24 cellular contexts compared by ENCODE assay signal in the genomic region with DNA sequence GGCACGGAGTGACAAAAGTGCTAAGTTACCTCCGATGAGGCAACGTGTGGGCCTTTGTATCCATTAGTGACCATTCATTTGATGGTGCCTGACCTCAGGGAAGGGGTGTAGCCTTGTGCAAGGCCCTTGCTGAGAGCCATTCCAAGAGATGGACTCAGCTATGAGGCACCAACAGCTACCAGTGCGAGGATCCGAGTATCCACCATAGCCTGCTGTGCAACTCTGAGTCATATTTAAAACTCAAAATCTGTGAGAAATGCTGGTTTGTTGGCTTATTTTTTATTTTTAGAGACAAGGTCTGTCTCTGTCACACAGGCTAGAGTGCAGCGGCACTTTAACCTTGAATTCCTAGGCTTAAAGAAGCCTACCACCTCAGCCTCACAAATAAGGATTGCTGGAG. TPM values are rescaled to one million over a fixed set of nuclear protein-coding genes. Genes with fewer than 3 reads are reported as not detected.
DNase-seq lines count a peak whose midpoint lies in the region; ATAC-seq and TF ChIP-seq lines count a peak whose summit lies in the region.
"Had no signal": no experiment of that assay in that cellular context is flagged by ENCODE, and none has a peak within 500 bp of the region (broad histone marks: within the 10 kb centered on the region; RNA-seq: fewer than 3 reads in every experiment).

No MANE protein-coding gene starts in this region.

- DNase-seq in SK-N-SH (no peak), HT1080 (ENCODE audit: low read depth) (peak; percentile 49), astrocyte of the spinal cord (ENCODE audit: low read depth, low spot score) (peak; percentile 62), prostate gland (ENCODE audit: low spot score) (no peak)
- DNase-seq: activated CD4-positive, alpha-beta T cell treated with anti-CD3 and anti-CD28 coated beads for 1 hour; activated CD8-positive, alpha-beta memory T cell treated with anti-CD3 and anti-CD28 coated beads, Interleukin-2, amount 50 U/mL, for 48 hours; C1 segment of cervical spinal cord; DMS153; esophagus squamous epithelium; H9; heart left ventricle; immature natural killer cell; naive B cell; NCI-H1694 treated with DMSO at 0.1 percent for 48 hours; NK-92 treated with Interleukin-12 subunit alpha and Interleukin-12 subunit beta, amount 100 ng/mL, for 24 hours; stimulated activated CD4-positive, alpha-beta T cell treated with anti-CD3 and anti-CD28 coated beads, Interleukin-15, amount 100 ng/mL, for 24 hours; stimulated activated naive CD4-positive, alpha-beta T cell treated with Interleukin-2 at 50 U/mL for 16 hours; upper lobe of right lung had no signal

- H3K4me1 ChIP-seq in SK-N-SH (ENCODE audit: control insufficient read depth in 1 of 2, insufficient read depth in 2 of 2, low read depth in 1 of 2, low read length in 1 of 2) (no peaks in the 10 kb centered on the region), prostate gland (replicated peaks) (peaks cover 2% of the 10 kb centered on the region)
- H3K4me1 ChIP-seq: upper lobe of right lung had no signal

- H3K4me3 ChIP-seq in SK-N-SH (ENCODE audit: low read depth in 2 of 2, low read length in 1 of 2) (no peak overlapping the region), astrocyte of the spinal cord (ENCODE audit: low read depth, low read length) (no peak overlapping the region), prostate gland (no peak overlapping the region)
- H3K4me3 ChIP-seq: esophagus squamous epithelium, heart left ventricle, upper lobe of right lung had no signal

- H2AFZ ChIP-seq in SK-N-SH (ENCODE audit: low read depth): no peak overlapping the region

- intact Hi-C loops in prostate gland (cut with DNase I): no loop called here

- ATAC-seq in SK-N-SH treated with all-trans-retinoic acid at 6 μM for 48 hours (peak; percentile 41; the same call in 2 of the 3 replicates), GM18502 (IDR thresholded peaks at IDR 0.05; ENCODE audit: poor library complexity, unreplicated experiment) (no peak), HG03378 (IDR thresholded peaks at IDR 0.05; ENCODE audit: unreplicated experiment) (no peak)
- ATAC-seq: heart left ventricle, upper lobe of right lung had no signal

- H3K27ac Mint-ChIP-seq in nephron: peak overlapping the region; percentile 71 to 87 (median 78)
- H3K27ac Mint-ChIP-seq: H9, naive B cell, progenitor cell of endocrine pancreas had no signal

- H3F3A ChIP-seq in SK-N-SH (replicated peaks; ENCODE audit: insufficient read depth): no peaks in the 10 kb centered on the region

- CTCF ChIA-PET in SK-N-SH (lab: Yijun Ruan, JAX): interaction anchor here (0.9 to 1.4 kb wide), 3 partner anchors 101 to 274 kb away, joined by 3 read pairs; no protein-coding TSS in a partner anchor

- no peak for TF ChIP-seq POLR2A in prostate gland (IDR thresholded peaks at IDR 0.05)

- H3K27me3 Mint-ChIP-seq in nephron (ENCODE audit: low read depth): peaks cover 4% of the 10 kb centered on the region
- H3K27me3 Mint-ChIP-seq: naive B cell, progenitor cell of endocrine pancreas had no signal

- H3K27ac ChIP-seq in SK-N-SH (ENCODE audit: low read depth in 2 of 2, low read length in 1 of 2) (no peak overlapping the region), prostate gland (no peak overlapping the region)
- H3K27ac ChIP-seq: 22Rv1, upper lobe of right lung had no signal

- no peaks in the 10 kb centered on the region for H3K9me2 ChIP-seq in SK-N-SH

- H3K9me3 Mint-ChIP-seq in nephron: peaks cover 3% of the 10 kb centered on the region
- H3K9me3 Mint-ChIP-seq: H9, immature natural killer cell had no signal

- TF ChIP-seq CTCF in SK-N-SH (IDR thresholded peaks at IDR 0.05) (no peak), astrocyte of the spinal cord (IDR thresholded peaks at IDR 0.05; ENCODE audit: low read depth, low read length) (no peak), nephron (IDR thresholded peaks at IDR 0.05; ENCODE audit: unreplicated experiment in 3 of 3) (no peak), prostate gland (IDR thresholded peaks at IDR 0.05) (no peak)

- H3K4me3 Mint-ChIP-seq in nephron: no peak overlapping the region
- H3K4me3 Mint-ChIP-seq: H9, naive B cell had no signal

- POLR2A ChIA-PET in SK-N-SH (lab: Yijun Ruan, JAX): no interaction called here

- no peak overlapping the region for H3K9ac ChIP-seq in SK-N-SH

- H3K4me2 ChIP-seq in SK-N-SH: no peak overlapping the region

- no peaks in the 10 kb centered on the region for H4K20me1 ChIP-seq in SK-N-SH (ENCODE audit: insufficient read depth)

- in situ Hi-C loops in astrocyte of the spinal cord (cut with HindIII; ENCODE audit: low sequenced_read_pairs): no loop called here

- no peak for TF ChIP-seq EP300 in SK-N-SH (IDR thresholded peaks at IDR 0.05; ENCODE audit: borderline replicate concordance in 1 of 2, low read depth in 1 of 2, low read length in 1 of 2)

- no peaks in the 10 kb centered on the region for H3K27me3 ChIP-seq in SK-N-SH (ENCODE audit: insufficient read depth)
- no peaks in the 10 kb centered on the region for H3K27me3 ChIP-seq in prostate gland (replicated peaks; ENCODE audit: insufficient read depth)
- H3K27me3 ChIP-seq: esophagus squamous epithelium, heart left ventricle, upper lobe of right lung had no signal

- no peaks in the 10 kb centered on the region for H3K9me3 ChIP-seq in SK-N-SH
- H3K9me3 ChIP-seq in prostate gland: no peaks in the 10 kb centered on the region
- H3K9me3 ChIP-seq: esophagus squamous epithelium, heart left ventricle, upper lobe of right lung had no signal

- H3K79me2 ChIP-seq in SK-N-SH (ENCODE audit: insufficient read depth): no peaks in the 10 kb centered on the region

- no peak for TF ChIP-seq RAD21 in SK-N-SH (IDR thresholded peaks at IDR 0.05; ENCODE audit: low read length)

- WGBS in SK-N-SH (ENCODE audit: low lambda C conversion rate): 85% methylated on average over 6 of the region's 6 CpGs
- WGBS in prostate gland: 94% methylated on average over 6 of the region's 6 CpGs

- no peaks in the 10 kb centered on the region for H3K36me3 Mint-ChIP-seq in nephron (ENCODE audit: low read depth)
- H3K36me3 Mint-ChIP-seq: immature natural killer cell had no signal

- H3K36me3 ChIP-seq in SK-N-SH (replicated peaks in 1 of 2; ENCODE audit: control insufficient read depth in 1 of 2, insufficient read depth in 2 of 2, low read length in 1 of 2) (no peaks in the 10 kb centered on the region), prostate gland (no peaks in the 10 kb centered on the region)
- H3K36me3 ChIP-seq: esophagus squamous epithelium, heart left ventricle, upper lobe of right lung had no signal

- peaks cover 54% of the 10 kb centered on the region for H3K4me1 Mint-ChIP-seq in nephron

TF ChIP-seq in SK-N-SH treated with all-trans-retinoic acid at 6 μM for 48 hours, 23 proteins besides CTCF, POLR2A, EP300 and RAD21 (continues in another document):
- TF ChIP-seq ZFP3 (CRISPR knock-in tag; IDR thresholded peaks at IDR 0.05) (no peak), ESRRG (CRISPR knock-in tag; IDR thresholded peaks at IDR 0.05) (no peak), CSDC2 (CRISPR knock-in tag; IDR thresholded peaks at IDR 0.05) (no peak), PPARA (CRISPR knock-in tag; IDR thresholded peaks at IDR 0.05; ENCODE audit: borderline replicate concordance) (no peak), ZNF70 (CRISPR knock-in tag; IDR thresholded peaks at IDR 0.05) (no peak), CREB5 (CRISPR knock-in tag; IDR thresholded peaks at IDR 0.05; ENCODE audit: low read depth) (no peak)

TF ChIP-seq in SK-N-SH, 30 proteins besides CTCF, POLR2A, EP300 and RAD21 (continues in another document):
- TF ChIP-seq CHD2 (IDR thresholded peaks at IDR 0.05; ENCODE audit: low read length, partially characterized antibody) (no peak), MXI1 (IDR thresholded peaks at IDR 0.05; ENCODE audit: low read depth, low read length) (no peak), FOXJ3 (CRISPR knock-in tag; IDR thresholded peaks at IDR 0.05) (no peak), TCF12 (IDR thresholded peaks at IDR 0.05) (no peak), SMC3 (IDR thresholded peaks at IDR 0.05; ENCODE audit: low read depth, low read length) (no peak), SIN3A (IDR thresholded peaks at IDR 0.05; ENCODE audit: borderline replicate concordance, low read depth, low read length) (no peak), JUND (IDR thresholded peaks at IDR 0.05) (no peak), TAF1 (IDR thresholded peaks at IDR 0.05; ENCODE audit: borderline replicate concordance, low read depth, low read length) (no peak), TEAD4 (IDR thresholded peaks at IDR 0.05; ENCODE audit: borderline replicate concordance, insufficient read depth) (no peak), MEF2A (IDR thresholded peaks at IDR 0.05; ENCODE audit: borderline replicate concordance, low read depth) (no peak)
- TF ChIP-seq, protein P1, sequence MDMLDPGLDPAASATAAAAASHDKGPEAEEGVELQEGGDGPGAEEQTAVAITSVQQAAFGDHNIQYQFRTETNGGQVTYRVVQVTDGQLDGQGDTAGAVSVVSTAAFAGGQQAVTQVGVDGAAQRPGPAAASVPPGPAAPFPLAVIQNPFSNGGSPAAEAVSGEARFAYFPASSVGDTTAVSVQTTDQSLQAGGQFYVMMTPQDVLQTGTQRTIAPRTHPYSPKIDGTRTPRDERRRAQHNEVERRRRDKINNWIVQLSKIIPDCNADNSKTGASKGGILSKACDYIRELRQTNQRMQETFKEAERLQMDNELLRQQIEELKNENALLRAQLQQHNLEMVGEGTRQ (IDR thresholded peaks at IDR 0.05; ENCODE audit: borderline replicate concordance, low read depth, low read length): no peak

RNA-seq across cellular contexts. Expression of gene WNK1, which starts 25.1 kb away (rescaled TPM):
- polyA plus RNA-seq in SK-N-SH (2012; rRNA removed): 28.8 and 30.5 TPM in 2 replicates
- polyA plus RNA-seq in SK-N-SH (2012; cell fraction: cytosol; rRNA removed): 17.4 and 26.0 TPM in 2 replicates
- 43.2 and 69.2 TPM in 2 replicates for polyA plus RNA-seq in SK-N-SH (2012; cell fraction: nucleus; rRNA removed)
- 50.6 and 53.5 TPM in 2 replicates for total RNA-seq in HT1080 (2014; rRNA removed; shearing (Covaris generic))
- 35.5 and 44.9 TPM in 2 replicates for polyA plus RNA-seq in HT1080 (2015; cell fraction: cytosol; rRNA removed)
- 61.4 and 61.8 TPM in 2 replicates for polyA plus RNA-seq in HT1080 (2015; cell fraction: nucleus; rRNA removed)
- total RNA-seq in prostate gland: 100 to 1,000 TPM in 1 of 2 donors, 10 to 100 TPM in 1; 82.7 to 223 TPM

Comparison
In these comparisons a context has a peak if more than half of its experiments do, and no peak if none do; other contexts are left out.
1. DNase-seq: peak in HT1080 (single experiment) and astrocyte of the spinal cord (single experiment); none in SK-N-SH (single experiment) and prostate gland (single experiment).